Comparison of ENCODE assay signal across 12 cellular contexts in the genomic region with DNA sequence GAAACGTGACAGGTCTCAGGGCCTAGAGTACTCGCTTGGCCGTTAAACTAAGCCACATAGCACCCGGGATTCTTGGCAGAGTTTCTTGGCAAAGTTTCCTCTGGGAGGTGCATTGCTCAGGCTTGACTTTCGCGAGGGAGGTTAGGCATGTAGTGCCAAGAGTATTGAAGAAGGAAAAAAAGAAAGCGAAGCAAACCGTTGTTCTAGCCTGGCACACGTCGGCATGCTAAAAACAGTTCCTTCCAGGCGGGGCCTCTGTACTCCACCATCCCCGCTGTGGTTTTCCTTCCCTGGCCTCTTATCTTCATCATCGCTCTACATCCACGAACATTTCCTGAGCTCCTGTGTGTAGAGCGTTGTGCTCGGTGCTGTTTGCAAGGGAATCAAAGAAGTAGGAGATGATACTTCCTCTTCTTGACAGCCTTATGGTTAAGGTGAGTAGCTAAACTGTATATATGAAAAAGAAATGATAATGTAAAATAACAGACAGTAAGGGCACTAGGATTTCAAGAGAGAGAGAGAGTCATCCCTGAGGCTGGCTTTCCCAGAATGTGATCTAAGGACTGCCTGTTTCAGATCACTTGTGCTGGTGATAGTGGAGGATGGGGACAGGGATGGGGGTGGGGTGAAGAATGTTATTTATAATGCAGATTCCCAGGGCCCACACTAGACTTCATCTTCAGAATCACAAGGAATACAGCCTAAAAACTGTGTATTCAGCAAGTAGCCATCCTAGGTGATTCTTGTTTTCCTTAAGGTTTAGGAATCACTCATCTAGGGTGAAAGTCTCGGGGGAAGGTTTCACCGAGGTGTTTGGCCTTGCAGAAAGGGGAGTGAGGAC. TPM values are rescaled to one million over a fixed set of nuclear protein-coding genes. Genes with fewer than 3 reads are reported as not detected.
DNase-seq lines count a peak whose midpoint lies in the region; ATAC-seq and TF ChIP-seq lines count a peak whose summit lies in the region.
"Had no signal": no experiment of that assay in that cellular context is flagged by ENCODE, and none has a peak within 500 bp of the region (broad histone marks: within the 10 kb centered on the region; RNA-seq: fewer than 3 reads in every experiment).

No MANE protein-coding gene starts in this region.

- no peaks in the 10 kb centered on the region for H3K4me1 ChIP-seq in IMR-90 (ENCODE audit: control insufficient read depth, insufficient read depth, low read length)
- H3K4me1 ChIP-seq in breast epithelium: no peaks in the 10 kb centered on the region
- peaks cover 20% of the 10 kb centered on the region for H3K4me1 ChIP-seq in lower lobe of right lung
- H3K4me1 ChIP-seq in trophoblast cell (ENCODE audit: control insufficient read depth in 1 of 2, insufficient read depth in 2 of 2, low read length in 2 of 2): no peaks in the 10 kb centered on the region

- H3K9me3 ChIP-seq in IMR-90 (ENCODE audit: control insufficient read depth, insufficient read depth, low read length) (no peaks in the 10 kb centered on the region), breast epithelium (no peaks in the 10 kb centered on the region), lower lobe of right lung (no peaks in the 10 kb centered on the region), trophoblast cell (ENCODE audit: insufficient read depth, low read depth, low read length) (no peaks in the 10 kb centered on the region)

- no peak overlapping the region for H2BK15ac ChIP-seq in IMR-90 (ENCODE audit: low read depth, low read length)

- POLR2A ChIA-PET in IMR-90 (lab: Charles Lee; ENCODE audit: unreplicated experiment): no interaction called here

- WGBS in IMR-90 (ENCODE audit: extremely low coverage in 2 of 2, insufficient read length in 1 of 2), 2 experiments: no CpG with 5 or more reads among the region's 18 CpGs
- no CpG with 5 or more reads among the region's 18 CpGs for WGBS in trophoblast cell (ENCODE audit: extremely low coverage, insufficient coverage, insufficient read length)

- no peak overlapping the region for H3K23ac ChIP-seq in IMR-90 (ENCODE audit: low read depth, low read length)
- no peak overlapping the region for H3K23ac ChIP-seq in trophoblast cell (ENCODE audit: low read length)

- H3K36me3 ChIP-seq in IMR-90 (ENCODE audit: control insufficient read depth, insufficient read depth, low read length) (no peaks in the 10 kb centered on the region), breast epithelium (no peaks in the 10 kb centered on the region), lower lobe of right lung (no peaks in the 10 kb centered on the region), trophoblast cell (ENCODE audit: control insufficient read depth in 1 of 2, insufficient read depth in 2 of 2, low read length in 2 of 2) (no peaks in the 10 kb centered on the region)

- H3K27me3 ChIP-seq in IMR-90 (ENCODE audit: control insufficient read depth, insufficient read depth, low read length) (peaks cover 82% of the 10 kb centered on the region), breast epithelium (peaks cover 0 to 61% of the 10 kb centered on the region in 2 donors), lower lobe of right lung (ENCODE audit: low read depth) (peaks cover 60% of the 10 kb centered on the region), trophoblast cell (ENCODE audit: insufficient read depth, low read length) (peaks cover 1% of the 10 kb centered on the region)

- no peak overlapping the region for H4K12ac ChIP-seq in trophoblast cell (ENCODE audit: low read depth, low read length)

- ATAC-seq in IMR-90 (ENCODE audit: low read depth) (peak; percentile 67), lower lobe of right lung (peak; percentile 91 to 97), HG03196 (IDR thresholded peaks at IDR 0.05; ENCODE audit: unreplicated experiment) (no peak), GM21515 (IDR thresholded peaks at IDR 0.05; ENCODE audit: unreplicated experiment) (no peak)
- ATAC-seq: HCT116 had no signal

- H3K14ac ChIP-seq in IMR-90 (replicated peaks; ENCODE audit: low read depth, low read length) (no peak overlapping the region), trophoblast cell (ENCODE audit: low read length) (no peak overlapping the region)

- H3K4me3 ChIP-seq in IMR-90 (ENCODE audit: insufficient read depth, low read depth, low read length): no peak overlapping the region
- peak overlapping the region in 2 of 3 donors; percentile 10 to 14 for H3K4me3 ChIP-seq in breast epithelium
- no peak overlapping the region for H3K4me3 ChIP-seq in lower lobe of right lung
- H3K4me3 ChIP-seq in trophoblast cell (ENCODE audit: low read depth, low read length): no peak overlapping the region
- H3K4me3 ChIP-seq: SK-N-MC had no signal

- H4K20me1 ChIP-seq in IMR-90 (ENCODE audit: insufficient read depth, low read length): no peaks in the 10 kb centered on the region

- H4K91ac ChIP-seq in IMR-90 (ENCODE audit: insufficient read depth, low read depth, low read length): no peak overlapping the region
- H4K91ac ChIP-seq in trophoblast cell (ENCODE audit: low read depth, low read length): no peak overlapping the region

- no peak overlapping the region for H2BK5ac ChIP-seq in IMR-90 (ENCODE audit: low read depth, low read length, poor library complexity, severe bottlenecking)
- no peak overlapping the region for H2BK5ac ChIP-seq in trophoblast cell (ENCODE audit: low read depth, low read length, poor library complexity)

- H4K8ac ChIP-seq in IMR-90 (ENCODE audit: low read depth in 2 of 2, low read length in 2 of 2) (no peak overlapping the region), trophoblast cell (ENCODE audit: low read depth, low read length) (no peak overlapping the region)

- intact Hi-C loops in IMR-90 (cut with micrococcal nuclease) (no loop called here), breast epithelium (cut with DNase I; ENCODE audit: low total_unique reads) (loop anchor here (1.0 kb wide), 1 partner anchor 8 kb away; no protein-coding TSS in a partner anchor), lower lobe of right lung (cut with DNase I) (no loop called here)

- H2AK5ac ChIP-seq in IMR-90 (ENCODE audit: low read depth, low read length) (no peak overlapping the region), trophoblast cell (ENCODE audit: low read length) (no peak overlapping the region)

- H3K27ac ChIP-seq in IMR-90 (ENCODE audit: insufficient read depth, low read length) (no peak overlapping the region), breast epithelium (no peak overlapping the region), lower lobe of right lung (no peak overlapping the region), trophoblast cell (ENCODE audit: low read depth, low read length) (no peak overlapping the region)
- H3K27ac ChIP-seq: SK-N-MC had no signal

- no peaks in the 10 kb centered on the region for H3K79me2 ChIP-seq in trophoblast cell (ENCODE audit: control insufficient read depth, insufficient read depth, low read length, poor library complexity)

- H3K56ac ChIP-seq in IMR-90 (ENCODE audit: extremely low read depth, insufficient read depth, low read length): no peak overlapping the region

- H2BK120ac ChIP-seq in IMR-90 (ENCODE audit: low read depth, low read length) (no peak overlapping the region), trophoblast cell (ENCODE audit: insufficient read depth, low read length, poor library complexity) (no peak overlapping the region)

- TF ChIP-seq POLR2A in IMR-90 (IDR thresholded peaks at IDR 0.05; ENCODE audit: low read depth, low read length) (no peak), breast epithelium (IDR thresholded peaks at IDR 0.05) (no peak)

- peak; percentile 78 for DNase-seq in A172 (ENCODE audit: low spot score)
- DNase-seq in IMR-90: peak; percentile 35
- peak; percentile 72 to 92 for DNase-seq in breast epithelium (ENCODE audit: low spot score in 2 of 2)
- DNase-seq in lower lobe of right lung: peak; percentile 62
- no peak for DNase-seq in trophoblast cell
- no peak for DNase-seq in retina
- DNase-seq: CD4-positive, CD25-positive, alpha-beta regulatory T cell; stimulated activated CD4-positive, alpha-beta T cell treated with anti-CD3 and anti-CD28 coated beads, Interleukin-2, amount 100 ng/mL, for 48 hours had no signal

- BruUV-seq in IMR-90 (replicated peaks; lab: Mats Ljungman, UMichigan): no TSS peak

- CTCF ChIA-PET in IMR-90 (lab: Yijun Ruan, JAX): no interaction called here

- in situ Hi-C loops in IMR-90 (cut with MboI; ENCODE audit: low sequenced_read_pairs): no loop called here

- dilution Hi-C loops in IMR-90 (cut with HindIII; ENCODE audit: low sequenced_read_pairs, unreplicated experiment): no loop called here

- no peak overlapping the region for H2AK9ac ChIP-seq in IMR-90 (replicated peaks; ENCODE audit: low read depth, low read length, poor library complexity)

- no peak overlapping the region for H4K5ac ChIP-seq in IMR-90 (ENCODE audit: low read depth, low read length)

- H3K18ac ChIP-seq in IMR-90 (ENCODE audit: low read depth, low read length) (no peak overlapping the region), trophoblast cell (ENCODE audit: low read length) (no peak overlapping the region)

- TF ChIP-seq RAD21 in IMR-90 (IDR thresholded peaks at IDR 0.05; ENCODE audit: low read length): no peak

- no peak overlapping the region for H2BK12ac ChIP-seq in trophoblast cell (ENCODE audit: low read length)

- H2BK20ac ChIP-seq in IMR-90 (ENCODE audit: low read depth, low read length): no peak overlapping the region

- H3K4me2 ChIP-seq in IMR-90 (ENCODE audit: low read depth, low read length): peak overlapping the region; percentile 19; the same call in 1 of the 2 replicates
- H3K4me2 ChIP-seq in trophoblast cell (ENCODE audit: low read length): no peak overlapping the region

- peaks cover 2% of the 10 kb centered on the region; the same call in 1 of the 2 replicates for H3K9me1 ChIP-seq in IMR-90 (ENCODE audit: insufficient read depth, low read length)

- H3K4ac ChIP-seq in IMR-90 (ENCODE audit: low read depth, low read length) (no peak overlapping the region), trophoblast cell (ENCODE audit: low read depth, low read length) (no peak overlapping the region)

- H2AFZ ChIP-seq in IMR-90 (replicated peaks; ENCODE audit: low read length, poor library complexity) (peak overlapping the region; percentile 23), trophoblast cell (ENCODE audit: insufficient read depth, low read length, poor library complexity) (no peak overlapping the region)

- TF ChIP-seq CTCF in IMR-90 (conservative IDR thresholded peaks at IDR 0.05; ENCODE audit: low read depth, low read length) (no peak), breast epithelium (IDR thresholded peaks at IDR 0.05) (no peak), lower lobe of right lung (IDR thresholded peaks at IDR 0.05) (no peak)

- H3K9ac ChIP-seq in IMR-90 (ENCODE audit: low read depth, low read length) (no peak overlapping the region), trophoblast cell (ENCODE audit: low read length) (no peak overlapping the region)

- H3K79me1 ChIP-seq in IMR-90 (ENCODE audit: low read depth in 1 of 2, low read length in 2 of 2) (no peaks in the 10 kb centered on the region), trophoblast cell (ENCODE audit: low read length) (no peaks in the 10 kb centered on the region)

RNA-seq across cellular contexts. Expression of gene RNF220, which starts 18.9 kb away (rescaled TPM):
- 57.4 and 65.2 TPM in 2 replicates for total RNA-seq in A172 (2014; rRNA removed; shearing (Covaris generic))
- total RNA-seq in IMR-90 (2012; rRNA removed) (76.7 and 77.1 TPM in 2 replicates), breast epithelium (100 to 1,000 TPM in 1 of 3 donors, 10 to 100 TPM in 2; 90.4 to 110 (median 93.4) TPM), lower lobe of right lung (72.5 TPM)
- polyA plus RNA-seq in IMR-90 (2012; rRNA removed): 71.8 and 72.5 TPM in 2 replicates
- polyA plus RNA-seq in IMR-90 (2012; cell fraction: cytosol; rRNA removed): 60.0 and 66.9 TPM in 2 replicates
- 64.2 and 90.1 TPM in 2 replicates for polyA plus RNA-seq in IMR-90 (2012; cell fraction: nucleus; rRNA removed; ENCODE audit: low replicate concordance)
- polyA plus RNA-seq in trophoblast cell (2013): 44.6 and 48.5 TPM in 2 replicates

Comparison
In these comparisons a context has a peak if more than half of its experiments do, and no peak if none do; other contexts are left out.
1. DNase-seq: peak in A172 (single experiment), IMR-90 (single experiment), breast epithelium (2 of 2) and lower lobe of right lung (single experiment); none in trophoblast cell (0 of 2) and retina (single experiment).
2. ATAC-seq: peak in IMR-90 (single experiment) and lower lobe of right lung (2 of 2); none in HG03196 (single experiment) and GM21515 (single experiment).
3. H3K4me3 ChIP-seq: peak in breast epithelium (2 of 3); none in IMR-90 (single experiment), lower lobe of right lung (single experiment) and trophoblast cell (single experiment).